ENCODE assay signal across 8 cellular contexts in the genomic region with DNA sequence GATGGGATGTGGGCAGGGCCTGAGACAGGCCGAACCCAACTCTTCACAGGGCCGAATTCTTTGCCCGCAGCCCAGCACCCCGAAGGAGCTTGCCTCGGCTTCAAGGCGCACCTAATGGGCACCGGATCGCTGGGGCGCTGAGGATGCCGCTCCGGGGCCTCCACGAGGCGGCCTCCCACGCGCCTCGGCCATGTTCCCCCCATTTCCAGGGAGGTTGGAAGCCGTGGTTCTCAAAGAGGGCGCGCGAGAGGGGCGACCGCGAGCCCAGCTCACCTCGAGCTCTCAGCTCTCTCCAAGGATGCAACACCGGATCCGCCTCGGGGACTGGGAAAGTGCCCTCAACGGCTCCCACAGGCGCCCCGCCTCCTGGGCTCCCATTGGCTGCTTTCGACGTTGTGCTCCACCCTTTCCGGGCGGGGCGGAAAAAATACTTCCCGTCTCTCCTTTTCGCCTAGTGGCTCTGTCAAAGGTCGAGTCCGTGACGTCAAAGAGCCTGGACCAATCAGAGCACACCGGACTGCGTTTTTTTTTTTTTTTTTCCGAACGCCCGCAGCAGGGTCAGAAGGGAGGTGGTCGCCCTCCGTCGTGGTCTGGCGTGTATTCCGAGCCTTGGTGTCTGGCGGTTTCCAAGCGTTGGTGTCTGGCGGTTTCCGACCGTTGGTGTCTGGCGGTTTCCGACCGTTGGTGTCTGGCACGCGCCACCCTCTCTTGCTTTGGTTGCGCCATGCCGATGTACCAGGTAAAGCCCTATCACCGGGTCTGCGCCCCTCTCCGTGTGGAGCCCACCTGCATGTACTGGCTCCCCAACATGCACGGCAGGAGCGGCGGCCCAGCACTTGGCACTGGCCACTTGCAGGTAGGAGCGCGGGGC. TPM values are rescaled to one million over a fixed set of nuclear protein-coding genes. Genes with fewer than 3 reads are reported as not detected.
DNase-seq lines count a peak whose midpoint lies in the region; ATAC-seq and TF ChIP-seq lines count a peak whose summit lies in the region.
"Not testable (repeated sequence)": the region's sequence is repeated elsewhere in the genome, so short reads cannot be mapped to it uniquely, and the experiment has no call there.

No MANE protein-coding gene starts in this region.

- not testable (repeated sequence) for H3K27me3 Mint-ChIP-seq in nephron (ENCODE audit: low read depth)

- TF ChIP-seq CTCF in fibroblast of villous mesenchyme (IDR thresholded peaks at IDR 0.05; ENCODE audit: insufficient read depth, low read depth, low read length); nephron (IDR thresholded peaks at IDR 0.05; ENCODE audit: unreplicated experiment in 3 of 3): not testable (repeated sequence)

- H3K4me3 ChIP-seq in fibroblast of villous mesenchyme (ENCODE audit: low read depth, low read length): peak overlapping the region; percentile 45

- H3K36me3 Mint-ChIP-seq in nephron (ENCODE audit: low read depth): not testable (repeated sequence)

- ATAC-seq in GM21723 (IDR thresholded peaks at IDR 0.05; ENCODE audit: unreplicated experiment): peak; percentile 73
- peak; percentile 62 for ATAC-seq in HG03521 (IDR thresholded peaks at IDR 0.05; ENCODE audit: unreplicated experiment)

- H3K4me1 Mint-ChIP-seq in nephron: not testable (repeated sequence)

- peak overlapping the region in 2 of 3 experiments; percentile 8 to 32 for H3K4me3 Mint-ChIP-seq in nephron

- not testable (repeated sequence) for H3K9me3 Mint-ChIP-seq in nephron

- not testable (repeated sequence) for H3K27ac Mint-ChIP-seq in nephron

- DNase-seq in EH (ENCODE audit: low read depth): peak; percentile 29
- peak; percentile 8 for DNase-seq in activated CD4-positive, alpha-beta T cell treated with anti-CD3 and anti-CD28 coated beads for 1 hour
- DNase-seq in activated naive CD8-positive, alpha-beta T cell treated with anti-CD3 and anti-CD28 coated beads, Interleukin-2, amount 50 U/mL, for 16 hours (ENCODE audit: low read depth, low spot score): peak; percentile 0
- peak; percentile 2 for DNase-seq in fibroblast of villous mesenchyme (ENCODE audit: low read depth)
- peak; percentile 26 for DNase-seq in stimulated activated CD8-positive, alpha-beta memory T cell treated with anti-CD3 and anti-CD28 coated beads, Interleukin-4, amount 100 ng/mL, for 24 hours (ENCODE audit: low read depth)

RNA-seq across cellular contexts. Expression of a gene that starts 36.5 kb away (rescaled TPM):
- total RNA-seq in fibroblast of villous mesenchyme: 0.64 and 0.86 TPM in 2 replicates

Comparison
In these comparisons a context has a peak if more than half of its experiments do, and no peak if none do; other contexts are left out.
1. Peak in every context shown above with its lines: DNase-seq, ATAC-seq and H3K4me3 ChIP-seq.